Comparison of ENCODE assay signal across 15 cellular contexts in genomic region chr1:24767351-24767750, GRCh38. TPM values are rescaled to one million over a fixed set of nuclear protein-coding genes. Genes with fewer than 3 reads are reported as not detected.
DNase-seq lines count a peak whose midpoint lies in the region; FAIRE-seq and TF ChIP-seq lines count a peak whose summit lies in the region.
"Had no signal": no experiment of that assay in that cellular context is flagged by ENCODE, and none has a peak within 500 bp of the region (broad histone marks: within the 10 kb centered on the region; RNA-seq: fewer than 3 reads in every experiment).

No MANE protein-coding gene starts in this region.

- no peak overlapping the region for H3K4me3 Mint-ChIP-seq in activated CD4-positive, alpha-beta memory T cell treated with anti-CD3 and anti-CD28 coated beads, Interleukin-2, amount 10 ng/mL, durations not matched to agents 7 days and 5 days
- H3K4me3 Mint-ChIP-seq: CD14-positive monocyte had no signal

- H3K27me3 Mint-ChIP-seq in activated CD4-positive, alpha-beta memory T cell treated with anti-CD3 and anti-CD28 coated beads, Interleukin-2, amount 10 ng/mL, durations not matched to agents 7 days and 5 days: peaks cover 2% of the 10 kb centered on the region

- CTCF ChIA-PET in activated CD4-positive, alpha-beta memory T cell treated with anti-CD3 and anti-CD28 coated beads, Interleukin-2, amount 10 ng/mL, durations not matched to agents 7 days and 5 days (lab: Charles Lee): interaction anchor here (0.6 to 1.1 kb wide), 3 partner anchors 10 to 67 kb away, joined by 3 read pairs; partner anchors contain the start of gene CLIC4

- H4K20me1 ChIP-seq in Loucy (ENCODE audit: insufficient read depth, low read length, poor library complexity, severe bottlenecking): peaks cover 3% of the 10 kb centered on the region

- TF ChIP-seq CTCF in Loucy (conservative IDR thresholded peaks at IDR 0.05; ENCODE audit: low read length) (no peak), kidney (IDR thresholded peaks at IDR 0.05; ENCODE audit: borderline replicate concordance, extremely low read depth, insufficient read depth) (no peak), tibial artery (IDR thresholded peaks at IDR 0.05) (no peak)

- no peaks in the 10 kb centered on the region for H3K9me3 Mint-ChIP-seq in activated CD4-positive, alpha-beta memory T cell treated with anti-CD3 and anti-CD28 coated beads, Interleukin-2, amount 10 ng/mL, durations not matched to agents 7 days and 5 days
- H3K9me3 Mint-ChIP-seq: CD14-positive monocyte had no signal

- no peak overlapping the region for H2AFZ ChIP-seq in Loucy (ENCODE audit: low read length)
- H2AFZ ChIP-seq: PC-9 had no signal

- H3K27ac ChIP-seq in kidney (ENCODE audit: low read depth in 2 of 2, low read length in 2 of 2): peak overlapping the region; percentile 0 to 51
- peak overlapping the region; percentile 88 for H3K27ac ChIP-seq in tibial artery
- H3K27ac ChIP-seq: PC-9 had no signal

- H3K4me1 Mint-ChIP-seq in activated CD4-positive, alpha-beta memory T cell treated with anti-CD3 and anti-CD28 coated beads, Interleukin-2, amount 10 ng/mL, durations not matched to agents 7 days and 5 days: peaks cover 17% of the 10 kb centered on the region

- H3K4me3 ChIP-seq in Loucy (ENCODE audit: low read length, poor library complexity, severe bottlenecking): no peak overlapping the region
- H3K4me3 ChIP-seq in kidney (ENCODE audit: low read length in 2 of 2): no peak overlapping the region
- no peak overlapping the region for H3K4me3 ChIP-seq in tibial artery
- H3K4me3 ChIP-seq: PC-9 had no signal

- intact Hi-C loops in kidney (cut with DNase I): no loop called here
- intact Hi-C loops in tibial artery (cut with DNase I; ENCODE audit: low total_unique reads): no loop called here

- H3K79me2 ChIP-seq in Loucy (ENCODE audit: insufficient read depth, low read length): peaks cover 98% of the 10 kb centered on the region

- H3K9me2 ChIP-seq in Loucy (replicated peaks; ENCODE audit: low read depth, low read length): no peaks in the 10 kb centered on the region

- H3K4me1 ChIP-seq in Loucy (ENCODE audit: insufficient read depth, low read length, poor library complexity, severe bottlenecking): peaks cover 72% of the 10 kb centered on the region
- H3K4me1 ChIP-seq in kidney (ENCODE audit: control insufficient read depth in 1 of 2, insufficient read depth in 1 of 2, low read depth in 1 of 2, low read length in 2 of 2): peaks cover 4 to 7% of the 10 kb centered on the region in 2 donors
- peaks cover 0 to 94% (median 47%) of the 10 kb centered on the region in 4 donors for H3K4me1 ChIP-seq in tibial artery

- DNase-seq in NCI-H82 (lab: John Stamatoyannopoulos, UW) (peak; percentile 21), NCI-H82 treated with DMSO at 0.1 percent for 48 hours (lab: John Stamatoyannopoulos, UW; ENCODE audit: unreplicated experiment) (no peak), kidney (no peak), tibial artery (no peak), NCI-H1694 treated with DMSO at 0.1 percent for 48 hours (lab: John Stamatoyannopoulos, UW) (no peak), NCI-H146 (lab: John Stamatoyannopoulos, UW) (no peak)
- no peak for DNase-seq in activated CD4-positive, alpha-beta memory T cell treated with anti-CD3 and anti-CD28 coated beads, Interleukin-2, amount 10 ng/mL, durations not matched to agents 7 days and 5 days
- DNase-seq: 8988T, COR-L47, NCI-H1092, NCI-H1694, NCI-H345, PC-9 had no signal

- no peak overlapping the region for H3K27ac Mint-ChIP-seq in activated CD4-positive, alpha-beta memory T cell treated with anti-CD3 and anti-CD28 coated beads, Interleukin-2, amount 10 ng/mL, durations not matched to agents 7 days and 5 days
- H3K27ac Mint-ChIP-seq: CD14-positive monocyte had no signal

- no peaks in the 10 kb centered on the region for H3K27me3 ChIP-seq in Loucy (ENCODE audit: insufficient read depth, low read length, poor library complexity, severe bottlenecking)
- no peaks in the 10 kb centered on the region for H3K27me3 ChIP-seq in tibial artery

- H3K36me3 Mint-ChIP-seq in activated CD4-positive, alpha-beta memory T cell treated with anti-CD3 and anti-CD28 coated beads, Interleukin-2, amount 10 ng/mL, durations not matched to agents 7 days and 5 days (ENCODE audit: low read depth): no peaks in the 10 kb centered on the region

- POLR2A ChIA-PET in activated CD4-positive, alpha-beta memory T cell treated with anti-CD3 and anti-CD28 coated beads, Interleukin-2, amount 10 ng/mL, durations not matched to agents 7 days and 5 days (lab: Charles Lee): no interaction called here

- FAIRE-seq in kidney (lab: Jason Lieb, UNC): no peak

- no peaks in the 10 kb centered on the region; the same call in 1 of the 2 replicates for H3K36me3 ChIP-seq in Loucy (ENCODE audit: insufficient read depth, low read length)
- H3K36me3 ChIP-seq in kidney (ENCODE audit: control insufficient read depth in 1 of 2, insufficient read depth in 2 of 2, low read length in 2 of 2): no peaks in the 10 kb centered on the region
- no peaks in the 10 kb centered on the region for H3K36me3 ChIP-seq in tibial artery

- H3K4me2 ChIP-seq in Loucy (ENCODE audit: low read depth, low read length, poor library complexity, severe bottlenecking): peak overlapping the region; percentile 4
- H3K4me2 ChIP-seq: PC-9 had no signal

- H3F3A ChIP-seq in Loucy (ENCODE audit: low read depth): peaks cover 9% of the 10 kb centered on the region; the same call in 1 of the 2 replicates

- H3K9ac ChIP-seq in Loucy (ENCODE audit: low read depth, low read length, poor library complexity, severe bottlenecking): peak overlapping the region; percentile 1
- H3K9ac ChIP-seq in kidney (ENCODE audit: low read length in 2 of 2): no peak overlapping the region

- H3K9me3 ChIP-seq in Loucy (ENCODE audit: insufficient read depth, low read depth, low read length) (no peaks in the 10 kb centered on the region), kidney (ENCODE audit: control insufficient read depth in 1 of 2, low read length in 2 of 2) (no peaks in the 10 kb centered on the region), tibial artery (no peaks in the 10 kb centered on the region)

RNA-seq across cellular contexts. Expression of gene CLIC4, which starts 22.1 kb away (rescaled TPM):
- 315 TPM for total RNA-seq in kidney
- 72.7 TPM for polyA plus RNA-seq in kidney (ENCODE audit: insufficient read depth, low read depth, low replicate concordance)
- total RNA-seq in activated CD4-positive, alpha-beta memory T cell treated with anti-CD3 and anti-CD28 coated beads, Interleukin-2, amount 10 ng/mL, durations not matched to agents 7 days and 5 days: 10 to 100 TPM; 28.9 to 30.6 TPM

Comparison
In these comparisons a context has a peak if more than half of its experiments do, and no peak if none do; other contexts are left out.
1. RNA of gene CLIC4, which starts 22.1 kb away (total RNA-seq): 315 TPM in kidney (single experiment); 28.9 to 30.6 TPM in activated CD4-positive, alpha-beta memory T cell treated with anti-CD3 and anti-CD28 coated beads, Interleukin-2, amount 10 ng/mL, durations not matched to agents 7 days and 5 days; every median in the first group is over 10 times any median in the second.